34 cellular contexts compared by ENCODE assay signal in the genomic region with DNA sequence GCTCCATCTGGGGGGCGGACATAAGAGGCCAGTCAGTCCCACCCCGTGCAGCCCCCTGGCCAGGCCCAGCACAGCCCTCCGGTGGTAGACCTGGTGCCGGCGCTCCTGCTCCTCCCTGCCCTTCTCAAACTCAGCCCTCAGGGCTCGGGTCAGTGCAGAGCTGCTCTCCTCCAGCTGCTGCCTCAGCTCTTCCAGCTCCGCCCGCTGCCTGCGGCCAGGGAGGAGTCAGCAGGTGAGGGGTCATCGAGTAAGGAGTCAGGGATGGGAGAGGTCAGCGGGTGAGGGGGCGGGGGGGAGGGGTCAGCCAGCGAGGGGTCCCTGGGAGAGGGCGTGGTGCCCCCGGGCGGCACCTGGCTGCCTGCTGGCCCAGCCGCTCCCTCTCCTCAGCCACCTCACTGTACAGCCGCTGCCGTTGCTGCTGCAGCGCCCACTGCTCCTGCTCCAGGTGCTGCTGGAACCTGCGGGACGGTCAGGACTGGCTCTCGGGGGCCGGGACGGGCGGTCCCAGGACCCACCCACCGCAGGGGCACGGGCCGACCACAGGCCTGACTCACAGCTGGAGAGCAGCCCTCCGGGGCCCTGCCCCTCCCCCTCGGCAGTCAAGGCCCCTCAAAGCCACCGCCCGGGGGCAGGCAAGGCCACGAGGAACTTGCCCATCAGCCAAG. TPM values are rescaled to one million over a fixed set of nuclear protein-coding genes. Genes with fewer than 3 reads are reported as not detected.
"Had no signal": no experiment of that assay in that cellular context is flagged by ENCODE, and none has a peak within 500 bp of the region (broad histone marks: within the 10 kb centered on the region; RNA-seq: fewer than 3 reads in every experiment).

No MANE protein-coding gene starts in this region.

- H3K9me3 Mint-ChIP-seq: activated CD4-positive, alpha-beta T cell treated with anti-CD3 and anti-CD28 coated beads, Interleukin-2, amount 10 ng/mL, durations not matched to agents 7 days and 5 days; activated CD8-positive, alpha-beta T cell treated with anti-CD3 and anti-CD28 coated beads for 36 hours; activated T-cell treated with anti-CD3 and anti-CD28 coated beads, Interleukin-2, amount 50 U/mL, for 4 hours; activated T-helper 17 cell treated with anti-CD3 and anti-CD28 coated beads, Interleukin-2, amount 50 U/mL, for 72 hours; effector memory CD8-positive, alpha-beta T cell; immature natural killer cell; natural killer cell; stimulated activated effector memory CD8-positive, alpha-beta T cell treated with anti-CD3 and anti-CD28 coated beads, Interleukin-12 subunit alpha, Interleukin-12 subunit beta, amount 100 ng/mL, for 72 hours; stimulated activated naive CD8-positive, alpha-beta T cell treated with anti-CD3 and anti-CD28 coated beads, Interleukin-15, Interleukin-2, amounts not matched to agents 100 ng/mL and 50 ng/mL, for 24 hours; type B pancreatic cell had no signal

- ATAC-seq: activated CD8-positive, alpha-beta T cell treated with anti-CD3 and anti-CD28 coated beads for 36 hours; activated T-cell treated with anti-CD3 and anti-CD28 coated beads, Interleukin-2, amount 50 U/mL, for 4 hours; activated T-helper 17 cell treated with anti-CD3 and anti-CD28 coated beads, Interleukin-2, amount 50 U/mL, for 72 hours; effector memory CD8-positive, alpha-beta T cell; gastrocnemius medialis; left lobe of liver; lower lobe of right lung; natural killer cell; sciatic nerve; stimulated activated effector memory CD8-positive, alpha-beta T cell treated with anti-CD3 and anti-CD28 coated beads, Interleukin-12 subunit alpha, Interleukin-12 subunit beta, amount 100 ng/mL, for 72 hours had no signal

- H3K27me3 ChIP-seq: gastrocnemius medialis, hepatocyte, uterus had no signal

- DNase-seq: activated CD4-positive, alpha-beta T cell treated with anti-CD3 and anti-CD28 coated beads for 1 hour; activated CD4-positive, alpha-beta T cell treated with anti-CD3 and anti-CD28 coated beads, Interleukin-2, amount 10 ng/mL, durations not matched to agents 7 days and 5 days; activated CD8-positive, alpha-beta T cell treated with anti-CD3 and anti-CD28 coated beads for 36 hours; activated gamma-delta T cell treated with Interleukin-2 at 50 U/mL for 16 hours; activated naive CD4-positive, alpha-beta T cell treated with anti-CD3 and anti-CD28 coated beads, Interleukin-2, amount 50 U/mL, for 16 hours; activated T-cell treated with anti-CD3 and anti-CD28 coated beads, Interleukin-2, amount 50 U/mL, for 4 hours; amniotic stem cell; cortex of kidney; effector memory CD8-positive, alpha-beta T cell; erythroblast; gastrocnemius medialis; immature natural killer cell; kidney glomerular epithelial cell; lower lobe of right lung; mesendoderm; natural killer cell; stimulated activated CD4-positive, alpha-beta T cell treated with anti-CD3 and anti-CD28 coated beads, Interleukin-12 subunit alpha, Interleukin-12 subunit beta, amount 100 ng/mL, for 4 hours; stimulated activated CD4-positive, alpha-beta T cell treated with anti-CD3 and anti-CD28 coated beads, Interleukin-4, amount 100 ng/mL, for 1 hour; T-helper 2 cell; uterus had no signal

- H3K36me3 Mint-ChIP-seq: immature natural killer cell; natural killer cell; stimulated activated effector memory CD8-positive, alpha-beta T cell treated with anti-CD3 and anti-CD28 coated beads, Interleukin-12 subunit alpha, Interleukin-12 subunit beta, amount 100 ng/mL, for 72 hours; type B pancreatic cell had no signal

- H2AFZ ChIP-seq: hepatocyte had no signal

- H3K4me1 Mint-ChIP-seq: activated CD4-positive, alpha-beta T cell treated with anti-CD3 and anti-CD28 coated beads, Interleukin-2, amount 10 ng/mL, durations not matched to agents 7 days and 5 days; activated T-helper 17 cell treated with anti-CD3 and anti-CD28 coated beads, Interleukin-2, amount 50 U/mL, for 72 hours; immature natural killer cell; natural killer cell; stimulated activated effector memory CD8-positive, alpha-beta T cell treated with anti-CD3 and anti-CD28 coated beads, Interleukin-12 subunit alpha, Interleukin-12 subunit beta, amount 100 ng/mL, for 72 hours had no signal

- H3K4me3 ChIP-seq: gastrocnemius medialis, hepatocyte, lower lobe of right lung, skin epidermis, thoracic aorta, uterus had no signal

- H3K27me3 Mint-ChIP-seq: activated CD4-positive, alpha-beta T cell treated with anti-CD3 and anti-CD28 coated beads, Interleukin-2, amount 10 ng/mL, durations not matched to agents 7 days and 5 days; activated CD8-positive, alpha-beta T cell treated with anti-CD3 and anti-CD28 coated beads for 36 hours; activated T-helper 17 cell treated with anti-CD3 and anti-CD28 coated beads, Interleukin-2, amount 50 U/mL, for 72 hours; effector memory CD8-positive, alpha-beta T cell; stimulated activated naive CD8-positive, alpha-beta T cell treated with anti-CD3 and anti-CD28 coated beads, Interleukin-15, Interleukin-2, amounts not matched to agents 100 ng/mL and 50 ng/mL, for 24 hours; type B pancreatic cell had no signal

- H3K9me3 ChIP-seq: gastrocnemius medialis, lower lobe of right lung, thoracic aorta, uterus had no signal

- H3K4me2 ChIP-seq: hepatocyte had no signal

- H3K36me3 ChIP-seq: gastrocnemius medialis, uterus had no signal

- H3K79me2 ChIP-seq: hepatocyte had no signal

- H3K27ac ChIP-seq: gastrocnemius medialis, hepatocyte, lower lobe of right lung, skin epidermis, thoracic aorta, uterus had no signal

- H3K4me1 ChIP-seq: gastrocnemius medialis, uterus had no signal

- H3K4me3 Mint-ChIP-seq: activated CD4-positive, alpha-beta T cell treated with anti-CD3 and anti-CD28 coated beads, Interleukin-2, amount 10 ng/mL, durations not matched to agents 7 days and 5 days; activated CD8-positive, alpha-beta T cell treated with anti-CD3 and anti-CD28 coated beads for 36 hours; activated T-cell treated with anti-CD3 and anti-CD28 coated beads, Interleukin-2, amount 50 U/mL, for 4 hours; activated T-helper 17 cell treated with anti-CD3 and anti-CD28 coated beads, Interleukin-2, amount 50 U/mL, for 72 hours; effector memory CD8-positive, alpha-beta T cell; immature natural killer cell; natural killer cell; stimulated activated effector memory CD8-positive, alpha-beta T cell treated with anti-CD3 and anti-CD28 coated beads, Interleukin-12 subunit alpha, Interleukin-12 subunit beta, amount 100 ng/mL, for 72 hours; stimulated activated naive CD8-positive, alpha-beta T cell treated with anti-CD3 and anti-CD28 coated beads, Interleukin-15, Interleukin-2, amounts not matched to agents 100 ng/mL and 50 ng/mL, for 24 hours; type B pancreatic cell had no signal

- H3K27ac Mint-ChIP-seq: activated CD4-positive, alpha-beta T cell treated with anti-CD3 and anti-CD28 coated beads, Interleukin-2, amount 10 ng/mL, durations not matched to agents 7 days and 5 days; activated CD8-positive, alpha-beta T cell treated with anti-CD3 and anti-CD28 coated beads for 36 hours; activated T-helper 17 cell treated with anti-CD3 and anti-CD28 coated beads, Interleukin-2, amount 50 U/mL, for 72 hours; effector memory CD8-positive, alpha-beta T cell; immature natural killer cell; natural killer cell; stimulated activated effector memory CD8-positive, alpha-beta T cell treated with anti-CD3 and anti-CD28 coated beads, Interleukin-12 subunit alpha, Interleukin-12 subunit beta, amount 100 ng/mL, for 72 hours; stimulated activated naive CD8-positive, alpha-beta T cell treated with anti-CD3 and anti-CD28 coated beads, Interleukin-15, Interleukin-2, amounts not matched to agents 100 ng/mL and 50 ng/mL, for 24 hours; type B pancreatic cell had no signal

RNA-seq across cellular contexts. Expression of a gene that starts 27.2 kb away (rescaled TPM):
- total RNA-seq: activated CD4-positive, alpha-beta T cell treated with anti-CD3 and anti-CD28 coated beads, Interleukin-2, amount 10 ng/mL, durations not matched to agents 7 days and 5 days; activated CD8-positive, alpha-beta T cell treated with anti-CD3 and anti-CD28 coated beads for 36 hours; activated T-cell treated with anti-CD3 and anti-CD28 coated beads, Interleukin-2, amount 50 U/mL, for 4 hours; activated T-helper 17 cell treated with anti-CD3 and anti-CD28 coated beads, Interleukin-2, amount 50 U/mL, for 72 hours; bronchial epithelial cell; cerebellum; gastrocnemius medialis; hepatocyte; left lobe of liver; lower lobe of right lung; mononuclear cell; natural killer cell; omental fat pad; sciatic nerve; subcutaneous adipose tissue; thoracic aorta; uterus had no signal
- polyA plus RNA-seq: immature natural killer cell had no signal
